In the genomic region with DNA sequence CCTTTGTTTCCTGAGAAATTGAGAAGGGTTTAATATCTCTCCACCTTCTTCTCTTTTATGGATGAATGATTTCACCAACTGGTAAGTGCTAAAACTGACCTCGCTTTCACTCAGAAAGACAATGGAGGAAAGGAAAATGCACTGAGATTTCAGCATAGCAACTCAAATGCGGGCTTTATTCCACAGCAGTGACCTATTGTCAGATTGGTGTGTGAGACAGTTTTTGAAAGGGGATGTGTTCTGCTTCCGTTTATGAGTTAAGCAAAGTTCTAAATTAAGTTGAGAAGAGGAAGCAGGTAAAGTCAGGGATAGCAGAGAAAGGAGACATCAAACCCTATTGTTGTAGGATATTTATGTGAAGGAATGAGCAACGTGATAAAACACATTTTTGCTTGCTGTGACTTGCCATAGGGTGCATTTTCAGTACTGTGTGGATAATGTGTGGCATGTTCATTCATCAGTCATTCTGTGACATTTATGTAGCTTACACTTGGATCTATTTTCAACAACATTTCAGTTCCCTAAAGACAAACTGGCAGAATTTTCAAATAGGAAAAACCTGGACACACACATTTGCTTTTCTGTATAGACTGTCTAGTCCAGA, we compare ENCODE assay signal across 28 cellular contexts.
DNase-seq lines count a peak whose midpoint lies in the region; ATAC-seq and TF ChIP-seq lines count a peak whose summit lies in the region.
"Had no signal": no experiment of that assay in that cellular context is flagged by ENCODE, and none has a peak within 500 bp of the region (broad histone marks: within the 10 kb centered on the region; RNA-seq: fewer than 3 reads in every experiment).

No MANE protein-coding gene starts in this region.

- no peak overlapping the region for H2AFZ ChIP-seq in neural cell (ENCODE audit: low read depth, low read length)
- H2AFZ ChIP-seq: parathyroid adenoma had no signal

- H3K79me2 ChIP-seq in neural cell (replicated peaks; ENCODE audit: insufficient read depth, low read length), result no peaks in the 10 kb centered on the region
- H3K79me2 ChIP-seq: parathyroid adenoma had no signal

- H3K36me3 ChIP-seq in RWPE2 (ENCODE audit: low read depth) (no peaks in the 10 kb centered on the region), neural cell (ENCODE audit: insufficient read depth, low read length) (no peaks in the 10 kb centered on the region), right lobe of liver (no peaks in the 10 kb centered on the region)
- H3K36me3 ChIP-seq: thyroid gland had no signal

- H3K4me1 ChIP-seq in RWPE2 (ENCODE audit: insufficient read depth, poor library complexity, severe bottlenecking), result peaks cover 14% of the 10 kb centered on the region
- H3K4me1 ChIP-seq in right lobe of liver, result no peaks in the 10 kb centered on the region
- H3K4me1 ChIP-seq: parathyroid adenoma, thyroid gland had no signal

- intact Hi-C loops in right lobe of liver (cut with DNase I), result no loop called here

- TF ChIP-seq EP300 in neural cell (conservative IDR thresholded peaks at IDR 0.05; ENCODE audit: poor library complexity, severe bottlenecking), result no peak

- H3K9me3 ChIP-seq in RWPE2 (ENCODE audit: severe bottlenecking) (no peaks in the 10 kb centered on the region), neural cell (ENCODE audit: low read length) (no peaks in the 10 kb centered on the region), right lobe of liver (no peaks in the 10 kb centered on the region)
- H3K9me3 ChIP-seq: SK-N-SH, thyroid gland had no signal

- 37% methylated on average over 4 of the region's 4 CpGs for WGBS in right lobe of liver (ENCODE audit: insufficient coverage, low coverage, low lambda C conversion rate, missing lambda C conversion rate)

- no peak for TF ChIP-seq POLR2A in right lobe of liver (IDR thresholded peaks at IDR 0.05)

- TF ChIP-seq CTCF in RWPE2 (IDR thresholded peaks at IDR 0.05; ENCODE audit: poor library complexity, severe bottlenecking) (no peak), neural cell (IDR thresholded peaks at IDR 0.05; ENCODE audit: poor library complexity, severe bottlenecking) (no peak), right lobe of liver (IDR thresholded peaks at IDR 0.05) (no peak)

- H3K4me2 ChIP-seq in neural cell (ENCODE audit: low read length), result no peak overlapping the region
- H3K4me2 ChIP-seq: SK-N-SH had no signal

- H4K20me1 ChIP-seq in neural cell (ENCODE audit: insufficient read depth), result no peaks in the 10 kb centered on the region

- H3K27ac ChIP-seq in RWPE2 (ENCODE audit: poor library complexity, severe bottlenecking) (no peak overlapping the region), neural cell (ENCODE audit: low read length) (no peak overlapping the region), right lobe of liver (no peak overlapping the region)
- H3K27ac ChIP-seq: parathyroid adenoma, thyroid gland had no signal

- H3K27me3 ChIP-seq in RWPE2 (ENCODE audit: insufficient read depth, poor library complexity, severe bottlenecking), result no peaks in the 10 kb centered on the region
- no peaks in the 10 kb centered on the region for H3K27me3 ChIP-seq in neural cell (ENCODE audit: insufficient read depth, low read depth, low read length)
- H3K27me3 ChIP-seq in right lobe of liver, result no peaks in the 10 kb centered on the region
- H3K27me3 ChIP-seq: thyroid gland had no signal

- H3K4me3 ChIP-seq in RWPE2 (ENCODE audit: severe bottlenecking) (no peak overlapping the region), neural cell (ENCODE audit: low read length) (no peak overlapping the region), right lobe of liver (no peak overlapping the region)
- H3K4me3 ChIP-seq: thyroid gland had no signal

- DNase-seq in CD1c-positive myeloid dendritic cell (ENCODE audit: extremely low spot score), result peak; percentile 61
- no peak for DNase-seq in RWPE2 (ENCODE audit: low spot score)
- DNase-seq in C1 segment of cervical spinal cord (lab: John Stamatoyannopoulos, UW), result no peak
- DNase-seq in right lobe of liver, result no peak
- no peak for DNase-seq in activated CD4-positive, alpha-beta T cell treated with anti-CD3 and anti-CD28 coated beads, Interleukin-2, amount 50 U/mL, for 1 hour
- DNase-seq: ACHN; activated CD4-positive, CD25-positive, alpha-beta regulatory T cell treated with anti-CD3 and anti-CD28 coated beads, Interleukin-2, amount 50 U/mL, for 72 hours; activated CD8-positive, alpha-beta memory T cell treated with anti-CD3 and anti-CD28 coated beads for 24 hours; activated naive CD4-positive, alpha-beta T cell treated with anti-CD3 and anti-CD28 coated beads for 36 hours; activated T-cell treated with anti-CD3 and anti-CD28 coated beads, Interleukin-2, amount 50 U/mL, for 4 hours; CD4-positive, CD25-positive, alpha-beta regulatory T cell; DMS 273 treated with DMSO at 0.1 percent for 48 hours; H7; kidney glomerular epithelial cell; mesenchymal stem cell; naive thymus-derived CD4-positive, alpha-beta T cell; NCI-H146; NCI-H2171 treated with DMSO at 0.1 percent for 48 hours; NCI-H748 treated with DMSO at 0.1 percent for 48 hours; SK-N-SH; stimulated activated CD4-positive, alpha-beta T cell treated with anti-CD3 and anti-CD28 coated beads, Interleukin-1b, Interleukin-23, amount 100 ng/mL, for 48 hours; stimulated activated naive CD4-positive, alpha-beta T cell; T-helper 9 cell; thyroid gland had no signal

- H3K9ac ChIP-seq in neural cell (ENCODE audit: low read length), result no peak overlapping the region
- H3K9ac ChIP-seq: parathyroid adenoma, SK-N-SH had no signal

- H3K9me2 ChIP-seq in neural cell (ENCODE audit: insufficient read depth, low read length), result no peaks in the 10 kb centered on the region
- H3K9me2 ChIP-seq: SK-N-SH had no signal

- ATAC-seq in HG02885 (IDR thresholded peaks at IDR 0.05; ENCODE audit: poor library complexity, unreplicated experiment) (peak; percentile 55), RWPE2 (ENCODE audit: low read depth) (peak; percentile 45; the same call in 1 of the 3 replicates), HG03139 (IDR thresholded peaks at IDR 0.05; ENCODE audit: unreplicated experiment) (no peak), right lobe of liver (no peak)
- ATAC-seq: activated T-cell treated with anti-CD3 and anti-CD28 coated beads, Interleukin-2, amount 50 U/mL, for 4 hours; naive thymus-derived CD4-positive, alpha-beta T cell had no signal

- no peaks in the 10 kb centered on the region for H3F3A ChIP-seq in neural cell (ENCODE audit: insufficient read depth, low read length, poor library complexity, severe bottlenecking)

- TF ChIP-seq RAD21 in neural cell (conservative IDR thresholded peaks at IDR 0.05), result no peak

TF ChIP-seq in neural cell, 6 proteins besides CTCF, POLR2A, EP300 and RAD21:
- TF ChIP-seq POLR2AphosphoS5 (IDR thresholded peaks at IDR 0.05) (peak; percentile 12), TAF1 (IDR thresholded peaks at IDR 0.05; ENCODE audit: low read depth) (no peak)
TF ChIP-seq in neural cell: peak in this region for 1.

Comparison
In these comparisons a context has a peak if more than half of its experiments do, and no peak if none do; other contexts are left out.
1. ATAC-seq: peak in HG02885 (single experiment) and RWPE2 (single experiment); none in HG03139 (single experiment) and right lobe of liver (0 of 4).